In the genomic region with DNA sequence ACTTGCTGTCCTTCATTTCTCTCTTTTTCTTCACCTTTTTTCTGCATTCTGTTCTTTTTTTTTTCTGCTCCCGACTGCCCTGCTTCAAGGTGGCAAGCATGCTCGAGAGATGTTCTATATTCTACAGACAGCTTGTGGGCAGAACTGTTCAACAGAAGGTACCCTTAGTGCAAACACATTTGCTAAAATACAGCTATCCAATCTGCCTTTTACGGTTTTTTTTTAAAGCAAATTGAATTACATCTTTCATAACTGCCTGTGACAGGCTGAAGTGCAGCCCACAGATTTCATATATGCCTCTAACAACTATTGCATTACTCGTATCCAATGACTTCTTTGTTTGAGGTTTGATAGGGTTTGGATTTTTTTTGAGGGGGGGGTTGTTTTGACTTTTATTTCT, we compare ENCODE assay signal across 17 cellular contexts.
DNase-seq lines count a peak whose midpoint lies in the region; ATAC-seq and TF ChIP-seq lines count a peak whose summit lies in the region.
"Had no signal": no experiment of that assay in that cellular context is flagged by ENCODE, and none has a peak within 500 bp of the region (broad histone marks: within the 10 kb centered on the region; RNA-seq: fewer than 3 reads in every experiment).

No MANE protein-coding gene starts in this region.

- H3K79me2 ChIP-seq in mammary epithelial cell (ENCODE audit: insufficient read depth, low read length) = no peaks in the 10 kb centered on the region

- H3K27ac ChIP-seq in mammary epithelial cell (ENCODE audit: insufficient read depth, low read depth, low read length) (no peak overlapping the region), breast epithelium (no peak overlapping the region), mesodermal cell (ENCODE audit: low read depth, low read length, severe bottlenecking) (peak overlapping the region; percentile 68), thymus (ENCODE audit: low read depth) (no peak overlapping the region), coronary artery (no peak overlapping the region)
- H3K27ac ChIP-seq: A549, RWPE1, SJSA1 had no signal

- intact Hi-C loops in mammary epithelial cell (cut with micrococcal nuclease) = no loop called here
- intact Hi-C loops in breast epithelium (cut with DNase I; ENCODE audit: low total_unique reads) = no loop called here

- no peaks in the 10 kb centered on the region for H4K20me1 ChIP-seq in mammary epithelial cell (ENCODE audit: insufficient read depth, low read length)

- CTCF ChIA-PET in mammary epithelial cell (lab: Charles Lee; ENCODE audit: low non-redundant PET) = no interaction called here

- H3K4me2 ChIP-seq in mammary epithelial cell (ENCODE audit: insufficient read depth, low read depth, low read length) = peak overlapping the region; percentile 68
- H3K4me2 ChIP-seq: A549 had no signal

- in situ Hi-C loops in mammary epithelial cell (cut with MboI; ENCODE audit: low sequenced_read_pairs in 2 of 2) = no loop called here

- H3K27me3 ChIP-seq in mammary epithelial cell (ENCODE audit: insufficient read depth, low read length) (peaks cover 2% of the 10 kb centered on the region), breast epithelium (no peaks in the 10 kb centered on the region), thymus (ENCODE audit: control insufficient read depth, insufficient read depth) (no peaks in the 10 kb centered on the region)
- H3K27me3 ChIP-seq: SJSA1 had no signal

- TF ChIP-seq POLR2A in breast epithelium (IDR thresholded peaks at IDR 0.05) = no peak

- TF ChIP-seq CTCF in mammary epithelial cell (conservative IDR thresholded peaks at IDR 0.05 in 1 of 2, IDR thresholded peaks at IDR 0.05 in 1 of 2; ENCODE audit: extremely low read depth in 1 of 2, insufficient read depth in 1 of 2, low read depth in 1 of 2, low read length in 2 of 2) (no peak), breast epithelium (IDR thresholded peaks at IDR 0.05) (no peak), coronary artery (IDR thresholded peaks at IDR 0.05) (no peak)

- H3K36me3 ChIP-seq in mammary epithelial cell (ENCODE audit: insufficient read depth, low read length) (no peaks in the 10 kb centered on the region), breast epithelium (no peaks in the 10 kb centered on the region), mesodermal cell (ENCODE audit: control insufficient read depth, insufficient read depth, low read length) (no peaks in the 10 kb centered on the region), thymus (ENCODE audit: control insufficient read depth, insufficient read depth) (no peaks in the 10 kb centered on the region)
- H3K36me3 ChIP-seq: SJSA1 had no signal

- DNase-seq in mammary epithelial cell (no peak), breast epithelium (ENCODE audit: low spot score in 2 of 2) (no peak), SK-N-DZ (ENCODE audit: low spot score) (peak; percentile 72), coronary artery (ENCODE audit: low spot score) (no peak), occipital lobe (lab: John Stamatoyannopoulos, UW) (no peak)
- DNase-seq: AML-193; CD4-positive, alpha-beta T cell; DMS79; HCEC 1CT; NCI-H146; NCI-H2107 had no signal

- no TSS peak for BruUV-seq in mammary epithelial cell (replicated peaks; lab: Mats Ljungman, UMichigan)

- no peak overlapping the region for H2AFZ ChIP-seq in mammary epithelial cell (ENCODE audit: low read depth, low read length)

- no peak overlapping the region for H3K9ac ChIP-seq in mammary epithelial cell (ENCODE audit: insufficient read depth, low read length)

- H3K4me3 ChIP-seq in mammary epithelial cell (replicated peaks in 1 of 3; ENCODE audit: insufficient read depth in 1 of 3, low read depth in 2 of 3, low read length in 3 of 3) (no peak overlapping the region), breast epithelium (no peak overlapping the region), mesodermal cell (ENCODE audit: extremely low read depth, insufficient read depth, low read length, poor library complexity, severe bottlenecking) (no peak overlapping the region), thymus (ENCODE audit: low read length) (peak overlapping the region; percentile 44), coronary artery (no peak overlapping the region)
- H3K4me3 ChIP-seq: A549, SJSA1 had no signal

- WGBS in mammary epithelial cell (ENCODE audit: low coverage, missing lambda C conversion rate) = 69% methylated on average over 4 of the region's 4 CpGs
- WGBS in mesodermal cell (ENCODE audit: insufficient coverage in 2 of 2), 2 experiments = 91 to 92% methylated on average over 2 to 3 of the region's 4 CpGs
- WGBS in thymus = 28% methylated on average over 4 of the region's 4 CpGs

- dilution Hi-C loops in mammary epithelial cell (cut with HindIII; ENCODE audit: low sequenced_read_pairs) = loop anchor here (5.0 kb wide), 1 partner anchor 52 kb away; no protein-coding TSS in a partner anchor

- H3K9me3 ChIP-seq in mammary epithelial cell (replicated peaks; ENCODE audit: insufficient read depth, low read length) (no peaks in the 10 kb centered on the region), breast epithelium (no peaks in the 10 kb centered on the region), mesodermal cell (ENCODE audit: control insufficient read depth, low read length) (no peaks in the 10 kb centered on the region), thymus (ENCODE audit: control insufficient read depth) (no peaks in the 10 kb centered on the region)
- H3K9me3 ChIP-seq: A549, SJSA1 had no signal

- no peaks in the 10 kb centered on the region for H3K4me1 ChIP-seq in mammary epithelial cell (ENCODE audit: insufficient read depth, low read length)
- H3K4me1 ChIP-seq in breast epithelium = no peaks in the 10 kb centered on the region
- H3K4me1 ChIP-seq in mesodermal cell (ENCODE audit: control insufficient read depth, insufficient read depth, low read length, poor library complexity, severe bottlenecking) = peaks cover 10% of the 10 kb centered on the region
- peaks cover 57% of the 10 kb centered on the region for H3K4me1 ChIP-seq in thymus (ENCODE audit: control insufficient read depth, insufficient read depth, low read length)
- H3K4me1 ChIP-seq: A549, SJSA1 had no signal

- no peak for ATAC-seq in HG03139 (IDR thresholded peaks at IDR 0.05; ENCODE audit: unreplicated experiment)
- ATAC-seq: A549 had no signal
